Comparison of ENCODE assay signal across 22 cellular contexts in genomic region chr10:17241611-17242333, GRCh38.
"Had no signal": no experiment of that assay in that cellular context is flagged by ENCODE, and none has a peak within 500 bp of the region (broad histone marks: within the 10 kb centered on the region; RNA-seq: fewer than 3 reads in every experiment).

No MANE protein-coding gene starts in this region.

- ATAC-seq: effector memory CD8-positive, alpha-beta T cell; gastrocnemius medialis; left lobe of liver; mucosa of descending colon; natural killer cell treated with Interleukin-12 subunit alpha and Interleukin-12 subunit beta and Interleukin-15 and Interleukin-18, amount 100 ng/mL, for 72 hours; stimulated activated naive B cell treated with anti-CD40 and anti-IgM and Interleukin-4, amounts not matched to agents 10 μg/mL and 1 μg/mL and 100 μg/mL, for 72 hours; stimulated activated naive CD8-positive, alpha-beta T cell treated with anti-CD3 and anti-CD28 coated beads, Interleukin-15, amount 100 ng/mL, for 72 hours had no signal

- H3K4me1 Mint-ChIP-seq: stimulated activated naive B cell treated with anti-CD40 and anti-IgM and Interleukin-4, amounts not matched to agents 10 μg/mL and 1 μg/mL and 100 μg/mL, for 72 hours; stimulated activated naive CD8-positive, alpha-beta T cell treated with anti-CD3 and anti-CD28 coated beads, Interleukin-15, amount 100 ng/mL, for 72 hours had no signal

- DNase-seq: effector memory CD8-positive, alpha-beta T cell; gastrocnemius medialis; islet precursor cell; mammary epithelial cell; mucosa of descending colon; nucleus accumbens; ovary; sigmoid colon; stimulated activated CD4-positive, alpha-beta T cell treated with anti-CD3 and anti-CD28 coated beads, Interleukin-2, amount 100 ng/mL, for 24 hours; stimulated activated CD4-positive, alpha-beta T cell treated with anti-CD3 and anti-CD28 coated beads, Interleukin-4, amount 100 ng/mL, for 4 hours; stimulated activated naive B cell treated with anti-CD40 and anti-IgM and Interleukin-4, amounts not matched to agents 10 μg/mL and 1 μg/mL and 100 μg/mL, for 72 hours; stimulated activated naive CD8-positive, alpha-beta T cell treated with anti-CD3 and anti-CD28 coated beads, Interleukin-15, amount 100 ng/mL, for 72 hours; testis had no signal

- H3K4me1 ChIP-seq: esophagus muscularis mucosa, neural progenitor cell, right atrium auricular region, sigmoid colon, testis had no signal

- H3K4me3 ChIP-seq: esophagus muscularis mucosa, gastrocnemius medialis, mucosa of descending colon, neural progenitor cell, ovary, right atrium auricular region, sigmoid colon, skin epidermis, testis, tibial nerve had no signal

- H3K27ac ChIP-seq: epithelial cell of prostate, esophagus muscularis mucosa, gastrocnemius medialis, neural progenitor cell, ovary, right atrium auricular region, sigmoid colon, skin epidermis, testis, tibial nerve had no signal

- H3K9me3 ChIP-seq: gastrocnemius medialis, mucosa of descending colon, ovary, right atrium auricular region, sigmoid colon, testis, tibial nerve had no signal

- H3K4me3 Mint-ChIP-seq: dendritic cell treated with granulocyte-macrophage colony-stimulating factor and Interleukin-4, amounts not matched to agents 40 ng/mL and 50 ng/mL, for 4 days; effector memory CD8-positive, alpha-beta T cell; natural killer cell treated with Interleukin-12 subunit alpha and Interleukin-12 subunit beta and Interleukin-15 and Interleukin-18, amount 100 ng/mL, for 72 hours; neural progenitor cell; stimulated activated naive B cell treated with anti-CD40 and anti-IgM and Interleukin-4, amounts not matched to agents 10 μg/mL and 1 μg/mL and 100 μg/mL, for 72 hours; stimulated activated naive CD8-positive, alpha-beta T cell treated with anti-CD3 and anti-CD28 coated beads, Interleukin-15, amount 100 ng/mL, for 72 hours had no signal

- H3K27me3 Mint-ChIP-seq: dendritic cell treated with granulocyte-macrophage colony-stimulating factor and Interleukin-4, amounts not matched to agents 40 ng/mL and 50 ng/mL, for 4 days; effector memory CD8-positive, alpha-beta T cell; stimulated activated naive CD8-positive, alpha-beta T cell treated with anti-CD3 and anti-CD28 coated beads, Interleukin-15, amount 100 ng/mL, for 72 hours had no signal

- H3K27me3 ChIP-seq: esophagus muscularis mucosa, gastrocnemius medialis, neural progenitor cell, ovary, right atrium auricular region, sigmoid colon, testis, tibial nerve had no signal

- H3K36me3 Mint-ChIP-seq: neural progenitor cell had no signal

- H3K36me3 ChIP-seq: gastrocnemius medialis, ovary had no signal

- H3K9me3 Mint-ChIP-seq: effector memory CD8-positive, alpha-beta T cell; natural killer cell treated with Interleukin-12 subunit alpha and Interleukin-12 subunit beta and Interleukin-15 and Interleukin-18, amount 100 ng/mL, for 72 hours; stimulated activated naive B cell treated with anti-CD40 and anti-IgM and Interleukin-4, amounts not matched to agents 10 μg/mL and 1 μg/mL and 100 μg/mL, for 72 hours had no signal

- H3K27ac Mint-ChIP-seq: dendritic cell treated with granulocyte-macrophage colony-stimulating factor and Interleukin-4, amounts not matched to agents 40 ng/mL and 50 ng/mL, for 4 days; stimulated activated naive B cell treated with anti-CD40 and anti-IgM and Interleukin-4, amounts not matched to agents 10 μg/mL and 1 μg/mL and 100 μg/mL, for 72 hours had no signal
